ENCODE assay signal across 14 cellular contexts in genomic region chr13:36067619-36068456, GRCh38.
"Had no signal": no experiment of that assay in that cellular context is flagged by ENCODE, and none has a peak within 500 bp of the region (broad histone marks: within the 10 kb centered on the region; RNA-seq: fewer than 3 reads in every experiment).

No MANE protein-coding gene starts in this region.

- H3K36me3 ChIP-seq: esophagus squamous epithelium, gastrocnemius medialis, pancreas, upper lobe of right lung had no signal

- H3K9me3 Mint-ChIP-seq: activated CD4-positive, alpha-beta T cell treated with anti-CD3 and anti-CD28 coated beads, Interleukin-2, amount 10 ng/mL, durations not matched to agents 7 days and 5 days; activated naive CD4-positive, alpha-beta T cell treated with anti-CD3 and anti-CD28 coated beads, Interleukin-2, amount 10 ng/mL, durations not matched to agents 7 days and 5 days had no signal

- DNase-seq: activated B cell treated with CpG ODN at 0.5 μM for 24 hours; activated CD4-positive, alpha-beta T cell treated with anti-CD3 and anti-CD28 coated beads, Interleukin-2, amount 10 ng/mL, durations not matched to agents 7 days and 5 days; activated naive CD4-positive, alpha-beta T cell treated with anti-CD3 and anti-CD28 coated beads, Interleukin-2, amount 10 ng/mL, durations not matched to agents 7 days and 5 days; esophagus squamous epithelium; gastrocnemius medialis; kidney; pancreas; stimulated activated CD4-positive, alpha-beta T cell treated with anti-CD3 and anti-CD28 coated beads, Interleukin-15, amount 100 ng/mL, for 24 hours; stimulated activated CD4-positive, alpha-beta T cell treated with anti-CD3 and anti-CD28 coated beads, Interleukin-4, amount 100 ng/mL, for 24 hours; T-helper 1 cell; testis; upper lobe of right lung had no signal

- H3K27ac Mint-ChIP-seq: activated B cell treated with CpG ODN at 0.5 μM for 24 hours; activated CD4-positive, alpha-beta T cell treated with anti-CD3 and anti-CD28 coated beads, Interleukin-2, amount 10 ng/mL, durations not matched to agents 7 days and 5 days; activated naive CD4-positive, alpha-beta T cell treated with anti-CD3 and anti-CD28 coated beads, Interleukin-2, amount 10 ng/mL, durations not matched to agents 7 days and 5 days; activated T-helper 2 cell treated with anti-CD3 and anti-CD28 coated beads, Interferon-gamma antibody, Interleukin-2, Interleukin-4, amounts not matched to agents 10 μg/mL and 5 μg/mL and 100 μg/mL, durations not matched to agents 14 hours and 24 hours and 36 hours; stimulated activated naive CD8-positive, alpha-beta T cell treated with anti-CD3 and anti-CD28 coated beads, Interleukin-15, Interleukin-2, amounts not matched to agents 100 ng/mL and 50 ng/mL, for 24 hours had no signal

- H3K4me3 ChIP-seq: esophagus squamous epithelium, gastrocnemius medialis, pancreas, testis, upper lobe of right lung had no signal

- H3K4me3 Mint-ChIP-seq: activated B cell treated with CpG ODN at 0.5 μM for 24 hours; activated CD4-positive, alpha-beta T cell treated with anti-CD3 and anti-CD28 coated beads, Interleukin-2, amount 10 ng/mL, durations not matched to agents 7 days and 5 days; activated naive CD4-positive, alpha-beta T cell treated with anti-CD3 and anti-CD28 coated beads, Interleukin-2, amount 10 ng/mL, durations not matched to agents 7 days and 5 days; stimulated activated naive CD8-positive, alpha-beta T cell treated with anti-CD3 and anti-CD28 coated beads, Interleukin-15, Interleukin-2, amounts not matched to agents 100 ng/mL and 50 ng/mL, for 24 hours had no signal

- H3K4me1 Mint-ChIP-seq: activated B cell treated with CpG ODN at 0.5 μM for 24 hours; activated CD4-positive, alpha-beta T cell treated with anti-CD3 and anti-CD28 coated beads, Interleukin-2, amount 10 ng/mL, durations not matched to agents 7 days and 5 days; activated naive CD4-positive, alpha-beta T cell treated with anti-CD3 and anti-CD28 coated beads, Interleukin-2, amount 10 ng/mL, durations not matched to agents 7 days and 5 days had no signal

- H3K27me3 Mint-ChIP-seq: activated B cell treated with CpG ODN at 0.5 μM for 24 hours; activated CD4-positive, alpha-beta T cell treated with anti-CD3 and anti-CD28 coated beads, Interleukin-2, amount 10 ng/mL, durations not matched to agents 7 days and 5 days; activated naive CD4-positive, alpha-beta T cell treated with anti-CD3 and anti-CD28 coated beads, Interleukin-2, amount 10 ng/mL, durations not matched to agents 7 days and 5 days; stimulated activated naive CD8-positive, alpha-beta T cell treated with anti-CD3 and anti-CD28 coated beads, Interleukin-15, Interleukin-2, amounts not matched to agents 100 ng/mL and 50 ng/mL, for 24 hours had no signal

- ATAC-seq: gastrocnemius medialis, pancreas, upper lobe of right lung had no signal

- H3K27ac ChIP-seq: gastrocnemius medialis, pancreas, testis, upper lobe of right lung had no signal

- H3K27me3 ChIP-seq: esophagus squamous epithelium, gastrocnemius medialis, pancreas, testis, upper lobe of right lung had no signal

- H3K36me3 Mint-ChIP-seq: activated naive CD4-positive, alpha-beta T cell treated with anti-CD3 and anti-CD28 coated beads, Interleukin-2, amount 10 ng/mL, durations not matched to agents 7 days and 5 days had no signal
